Comparison of ENCODE assay signal across 12 cellular contexts in genomic region chr1:154466136-154466665, GRCh38. TPM values are rescaled to one million over a fixed set of nuclear protein-coding genes. Genes with fewer than 3 reads are reported as not detected.
DNase-seq lines count a peak whose midpoint lies in the region; ATAC-seq and TF ChIP-seq lines count a peak whose summit lies in the region.
"Had no signal": no experiment of that assay in that cellular context is flagged by ENCODE, and none has a peak within 500 bp of the region (broad histone marks: within the 10 kb centered on the region; RNA-seq: fewer than 3 reads in every experiment).

No MANE protein-coding gene starts in this region.

- H3K36me3 Mint-ChIP-seq in activated T-cell treated with anti-CD3 and anti-CD28 coated beads, Interleukin-2, amount 50 U/mL, for 72 hours (ENCODE audit: insufficient read depth in 2 of 2), result no peaks in the 10 kb centered on the region
- H3K36me3 Mint-ChIP-seq in activated T-cell treated with anti-CD3 and anti-CD28 coated beads, Interleukin-2, amount 50 U/mL, for 4 hours (ENCODE audit: insufficient read depth), result peaks cover 9% of the 10 kb centered on the region
- peaks cover 25% of the 10 kb centered on the region for H3K36me3 Mint-ChIP-seq in CD8-positive, alpha-beta T cell

- no peak overlapping the region for H2AFZ ChIP-seq in OCI-LY7 (ENCODE audit: low read length)

- no peaks in the 10 kb centered on the region for H3K27me3 Mint-ChIP-seq in activated T-cell treated with anti-CD3 and anti-CD28 coated beads, Interleukin-2, amount 50 U/mL, for 72 hours (ENCODE audit: low read depth)
- no peaks in the 10 kb centered on the region for H3K27me3 Mint-ChIP-seq in activated T-cell treated with anti-CD3 and anti-CD28 coated beads, Interleukin-2, amount 50 U/mL, for 4 hours (ENCODE audit: low read depth)
- no peaks in the 10 kb centered on the region for H3K27me3 Mint-ChIP-seq in CD8-positive, alpha-beta T cell (ENCODE audit: low read depth)

- intact Hi-C loops in esophagus squamous epithelium (cut with DNase I), result no loop called here
- intact Hi-C loops in stomach (cut with DNase I; ENCODE audit: low total_unique reads), result loop anchor here (10.0 kb wide), 1 partner anchor 61 kb away; the partner anchor contains the start of gene IL6R
- intact Hi-C loops in CD8-positive, alpha-beta T cell (cut with DNase I, micrococcal nuclease), result no loop called here
- intact Hi-C loops in OCI-LY7 (cut with micrococcal nuclease; ENCODE audit: unreplicated experiment), result no loop called here

- POLR2A ChIA-PET in CD8-positive, alpha-beta T cell (lab: Charles Lee), result interaction anchor here (1.0 to 1.1 kb wide), 2 partner anchors 63 kb away, joined by 3 read pairs; no protein-coding TSS in a partner anchor
- POLR2A ChIA-PET in OCI-LY7 (lab: Charles Lee), result interaction anchor here (0.6 kb wide), 1 partner anchor 145 kb away, joined by 3 read pairs; no protein-coding TSS in a partner anchor

- no peak overlapping the region for H3K4me2 ChIP-seq in OCI-LY7 (ENCODE audit: low read length)

- H3K4me3 Mint-ChIP-seq in activated T-cell treated with anti-CD3 and anti-CD28 coated beads, Interleukin-2, amount 50 U/mL, for 72 hours, result peak overlapping the region; percentile 53 to 66
- no peak overlapping the region for H3K4me3 Mint-ChIP-seq in activated T-cell treated with anti-CD3 and anti-CD28 coated beads, Interleukin-2, amount 50 U/mL, for 4 hours
- no peak overlapping the region for H3K4me3 Mint-ChIP-seq in CD8-positive, alpha-beta T cell

- no peak for ATAC-seq in activated T-cell treated with anti-CD3 and anti-CD28 coated beads, Interleukin-2, amount 50 U/mL, for 72 hours (replicated peaks in 1 of 2)
- ATAC-seq in activated T-cell treated with anti-CD3 and anti-CD28 coated beads, Interleukin-2, amount 50 U/mL, for 4 hours, result no peak
- ATAC-seq in CD8-positive, alpha-beta T cell, result no peak

- peaks cover 13 to 48% (median 18%) of the 10 kb centered on the region in 3 donors for H3K4me1 ChIP-seq in esophagus squamous epithelium
- peaks cover 0 to 58% (median 15%) of the 10 kb centered on the region in 4 donors for H3K4me1 ChIP-seq in stomach
- peaks cover 37% of the 10 kb centered on the region for H3K4me1 ChIP-seq in CD8-positive, alpha-beta T cell (ENCODE audit: insufficient read depth, low read length)
- H3K4me1 ChIP-seq in OCI-LY7 (ENCODE audit: insufficient read depth, low read length, poor library complexity, severe bottlenecking), result no peaks in the 10 kb centered on the region

- no peaks in the 10 kb centered on the region for H3K9me3 Mint-ChIP-seq in activated T-cell treated with anti-CD3 and anti-CD28 coated beads, Interleukin-2, amount 50 U/mL, for 72 hours
- H3K9me3 Mint-ChIP-seq in activated T-cell treated with anti-CD3 and anti-CD28 coated beads, Interleukin-2, amount 50 U/mL, for 4 hours, result no peaks in the 10 kb centered on the region
- no peaks in the 10 kb centered on the region for H3K9me3 Mint-ChIP-seq in CD8-positive, alpha-beta T cell

- H4K20me1 ChIP-seq in OCI-LY7 (ENCODE audit: insufficient read depth, low read length), result no peaks in the 10 kb centered on the region

- peak overlapping the region; percentile 62 for H3K9ac ChIP-seq in SK-N-MC (ENCODE audit: insufficient read length)

- BruUV-seq in OCI-LY7 (replicated peaks; lab: Mats Ljungman, UMichigan), result no TSS peak

- H3K27me3 ChIP-seq in esophagus squamous epithelium (no peaks in the 10 kb centered on the region), stomach (no peaks in the 10 kb centered on the region)
- no peaks in the 10 kb centered on the region for H3K27me3 ChIP-seq in CD8-positive, alpha-beta T cell (ENCODE audit: insufficient read depth, low read length)

- no peaks in the 10 kb centered on the region for H3K9me2 ChIP-seq in OCI-LY7 (ENCODE audit: insufficient read depth, low read length)

- peak overlapping the region; percentile 67 for H3K27ac Mint-ChIP-seq in activated T-cell treated with anti-CD3 and anti-CD28 coated beads, Interleukin-2, amount 50 U/mL, for 72 hours
- H3K27ac Mint-ChIP-seq in CD8-positive, alpha-beta T cell, result no peak overlapping the region

- TF ChIP-seq CTCF in esophagus squamous epithelium (IDR thresholded peaks at IDR 0.05) (no peak), stomach (IDR thresholded peaks at IDR 0.05) (no peak), OCI-LY7 (conservative IDR thresholded peaks at IDR 0.05; ENCODE audit: low read length) (no peak)
- TF ChIP-seq CTCF in CD8-positive, alpha-beta T cell (IDR thresholded peaks at IDR 0.05), result no peak

- no peaks in the 10 kb centered on the region for H3K36me3 ChIP-seq in SK-N-MC (ENCODE audit: insufficient read depth, low read length)
- H3K36me3 ChIP-seq in esophagus squamous epithelium, result peaks cover 0 to 29% (median 5%) of the 10 kb centered on the region in 3 donors
- H3K36me3 ChIP-seq in stomach, result peaks cover 9 to 42% (median 29%) of the 10 kb centered on the region in 4 donors
- H3K36me3 ChIP-seq in CD8-positive, alpha-beta T cell (ENCODE audit: insufficient read depth, low read length), result no peaks in the 10 kb centered on the region
- no peaks in the 10 kb centered on the region for H3K36me3 ChIP-seq in OCI-LY7 (ENCODE audit: insufficient read depth, low read length)

- WGBS in esophagus squamous epithelium, 2 donors, result 69 to 70% methylated on average over 5 of the region's 5 CpGs
- 74 to 80% (median 77%) methylated on average over 5 of the region's 5 CpGs for WGBS in stomach, 5 donors

- H3K4me3 ChIP-seq in SK-N-MC, result peak overlapping the region; percentile 56
- H3K4me3 ChIP-seq in esophagus squamous epithelium, result no peak overlapping the region
- no peak overlapping the region for H3K4me3 ChIP-seq in stomach
- no peak overlapping the region for H3K4me3 ChIP-seq in CD8-positive, alpha-beta T cell (ENCODE audit: low read depth, low read length)
- no peak overlapping the region for H3K4me3 ChIP-seq in OCI-LY7 (ENCODE audit: low read depth, low read length, poor library complexity, severe bottlenecking)

- peak overlapping the region; percentile 97 for H3K27ac ChIP-seq in SK-N-MC
- peak overlapping the region in 3 of 4 donors; percentile 7 to 67 (median 57) for H3K27ac ChIP-seq in esophagus squamous epithelium
- peak overlapping the region in 3 of 5 donors; percentile 5 to 18 (median 17) for H3K27ac ChIP-seq in stomach
- no peak overlapping the region for H3K27ac ChIP-seq in CD8-positive, alpha-beta T cell (ENCODE audit: low read depth, low read length)
- no peak overlapping the region for H3K27ac ChIP-seq in OCI-LY7 (ENCODE audit: low read depth, low read length, poor library complexity, severe bottlenecking)

- CTCF ChIA-PET in CD8-positive, alpha-beta T cell (lab: Charles Lee), result interaction anchor here (1.2 to 1.5 kb wide), 2 partner anchors 35 to 60 kb away, joined by 4 to 5 read pairs; no protein-coding TSS in a partner anchor
- CTCF ChIA-PET in OCI-LY7 (lab: Charles Lee; ENCODE audit: unreplicated experiment), result no interaction called here

- H3K79me2 ChIP-seq in OCI-LY7 (ENCODE audit: insufficient read depth, low read depth, low read length), result no peaks in the 10 kb centered on the region

- peaks cover 65% of the 10 kb centered on the region for H3K4me1 Mint-ChIP-seq in activated T-cell treated with anti-CD3 and anti-CD28 coated beads, Interleukin-2, amount 50 U/mL, for 72 hours (ENCODE audit: low read depth)
- H3K4me1 Mint-ChIP-seq in activated T-cell treated with anti-CD3 and anti-CD28 coated beads, Interleukin-2, amount 50 U/mL, for 4 hours (ENCODE audit: low read depth), result peaks cover 77% of the 10 kb centered on the region
- H3K4me1 Mint-ChIP-seq in CD8-positive, alpha-beta T cell (ENCODE audit: low read depth), result peaks cover 44% of the 10 kb centered on the region

- no peak for TF ChIP-seq EP300 in stomach (IDR thresholded peaks at IDR 0.05)

- H3K9me3 ChIP-seq in SK-N-MC (ENCODE audit: low read depth, low read length), result no peaks in the 10 kb centered on the region
- H3K9me3 ChIP-seq in esophagus squamous epithelium, result no peaks in the 10 kb centered on the region
- no peaks in the 10 kb centered on the region for H3K9me3 ChIP-seq in stomach
- no peaks in the 10 kb centered on the region for H3K9me3 ChIP-seq in CD8-positive, alpha-beta T cell (ENCODE audit: low read length)
- H3K9me3 ChIP-seq in OCI-LY7 (ENCODE audit: low read length), result no peaks in the 10 kb centered on the region

- DNase-seq in activated T-cell treated with anti-CD3 and anti-CD28 coated beads, Interleukin-2, amount 50 U/mL, for 72 hours, result no peak
- no peak for DNase-seq in activated T-cell treated with anti-CD3 and anti-CD28 coated beads, Interleukin-2, amount 50 U/mL, for 4 hours
- DNase-seq in SK-N-MC (ENCODE audit: low read depth, low spot score) (no peak), esophagus squamous epithelium (lab: John Stamatoyannopoulos, UW) (no peak), stomach (no peak), OCI-LY7 (ENCODE audit: low spot score) (no peak), amygdala (lab: John Stamatoyannopoulos, UW) (no peak)
- DNase-seq in CD8-positive, alpha-beta T cell, result no peak
- DNase-seq: DMS 273 treated with DMSO at 0.1 percent for 48 hours; effector CD8-positive, alpha-beta T cell; NCI-H2081; Right ventricle myocardium superior had no signal

- no peak for TF ChIP-seq POLR2A in esophagus squamous epithelium (IDR thresholded peaks at IDR 0.05)
- no peak for TF ChIP-seq POLR2A in stomach (IDR thresholded peaks at IDR 0.05)

RNA-seq across cellular contexts. Expression of gene TDRD10, which starts 35.8 kb away (rescaled TPM):
- under 1 TPM in 1 of 2 donors, not detected in 1; 0.86 TPM for total RNA-seq in activated T-cell treated with anti-CD3 and anti-CD28 coated beads, Interleukin-2, amount 50 U/mL, for 72 hours
- total RNA-seq in activated T-cell treated with anti-CD3 and anti-CD28 coated beads, Interleukin-2, amount 50 U/mL, for 4 hours, result not detected
- 1 to 10 TPM in 1 of 4 donors, under 1 TPM in 1, not detected in 2; 0.26 to 2.7 TPM for total RNA-seq in esophagus squamous epithelium
- 1 to 10 TPM in 2 of 5 donors, under 1 TPM in 1, not detected in 2; 0.18 to 1.7 (median 1.0) TPM for total RNA-seq in stomach
- polyA plus RNA-seq in stomach, result 1 to 10 TPM in 2 of 3 donors, under 1 TPM in 1; 0.81 to 4.1 (median 2.4) TPM
- not detected for total RNA-seq in CD8-positive, alpha-beta T cell
- total RNA-seq in OCI-LY7 (2014; rRNA removed; shearing (Covaris generic)), result 0.13 TPM in 1 of 2 replicates, not detected in the other
- not detected in 2 replicates for total RNA-seq in OCI-LY7 (2022)

RNA-seq across cellular contexts. Expression of gene SHE, which starts 36.0 kb away (rescaled TPM):
- under 1 TPM; 0.19 to 0.49 TPM for total RNA-seq in activated T-cell treated with anti-CD3 and anti-CD28 coated beads, Interleukin-2, amount 50 U/mL, for 72 hours
- total RNA-seq in activated T-cell treated with anti-CD3 and anti-CD28 coated beads, Interleukin-2, amount 50 U/mL, for 4 hours, result under 1 TPM; 0.03 to 0.14 (median 0.05) TPM
- total RNA-seq in esophagus squamous epithelium (10 to 100 TPM in 1 of 4 donors, 1 to 10 TPM in 1, under 1 TPM in 2; 0.19 to 13.4 (median 4.1) TPM), stomach (10 to 100 TPM in 2 of 5 donors, 1 to 10 TPM in 2, under 1 TPM in 1; 0.87 to 13.8 (median 4.9) TPM), OCI-LY7 (2022) (not detected in 2 replicates)
- 1 to 10 TPM; 2.9 to 5.2 (median 4.0) TPM for polyA plus RNA-seq in stomach
- total RNA-seq in CD8-positive, alpha-beta T cell, result not detected
- total RNA-seq in OCI-LY7 (2014; rRNA removed; shearing (Covaris generic)), result not detected in 2 replicates

Comparison
In these comparisons a context has a peak if more than half of its experiments do, and no peak if none do; other contexts are left out.
1. H3K4me3 Mint-ChIP-seq: peak in activated T-cell treated with anti-CD3 and anti-CD28 coated beads, Interleukin-2, amount 50 U/mL, for 72 hours (2 of 2); none in activated T-cell treated with anti-CD3 and anti-CD28 coated beads, Interleukin-2, amount 50 U/mL, for 4 hours (single experiment) and CD8-positive, alpha-beta T cell (single experiment).
2. H3K27ac ChIP-seq: peak in SK-N-MC (single experiment), esophagus squamous epithelium (3 of 4) and stomach (3 of 5); none in CD8-positive, alpha-beta T cell (single experiment) and OCI-LY7 (single experiment).